ENCODE assay signal across 25 cellular contexts in genomic region chr11:122888162-122888561, GRCh38. TPM values are rescaled to one million over a fixed set of nuclear protein-coding genes. Genes with fewer than 3 reads are reported as not detected.
DNase-seq lines count a peak whose midpoint lies in the region; ATAC-seq, FAIRE-seq and TF ChIP-seq lines count a peak whose summit lies in the region.
"Had no signal": no experiment of that assay in that cellular context is flagged by ENCODE, and none has a peak within 500 bp of the region (broad histone marks: within the 10 kb centered on the region; RNA-seq: fewer than 3 reads in every experiment).

No MANE protein-coding gene starts in this region.

- FAIRE-seq in HepG2 (lab: Jason Lieb, UNC) = no peak
- FAIRE-seq in GM12878 (lab: Jason Lieb, UNC) = no peak
- FAIRE-seq: A204.1, D721Med, G401.6, GM19239 had no signal

- no peaks in the 10 kb centered on the region for H3K4me1 ChIP-seq in HepG2 (ENCODE audit: insufficient read depth, low read length)
- H3K4me1 ChIP-seq in right lobe of liver = peaks cover 0 to 5% (median 0%) of the 10 kb centered on the region in 4 donors
- H3K4me1 ChIP-seq in HEK293 (ENCODE audit: control insufficient read depth, insufficient read depth, low read length) = no peaks in the 10 kb centered on the region
- H3K4me1 ChIP-seq in GM12878 (ENCODE audit: control insufficient read depth, insufficient read depth, low read length) = no peaks in the 10 kb centered on the region
- H3K4me1 ChIP-seq: BE2C, Caco-2 had no signal

- SMC1A ChIA-PET in GM12878 (lab: Charles Lee; ENCODE audit: uncharacterized antibody, unreplicated experiment) = interaction anchor here (1.2 to 8.2 kb wide), 5 partner anchors 13 to 168 kb away, joined by 3 to 146 read pairs (median 6); no protein-coding TSS in a partner anchor

- H3K36me3 ChIP-seq in HepG2 (replicated peaks in 1 of 2; ENCODE audit: control insufficient read depth in 1 of 2, insufficient read depth in 2 of 2, low read length in 2 of 2) (no peaks in the 10 kb centered on the region), right lobe of liver (no peaks in the 10 kb centered on the region), HEK293 (ENCODE audit: control insufficient read depth in 2 of 2, insufficient read depth in 1 of 2, low read length in 2 of 2) (peaks cover 0 to 5% of the 10 kb centered on the region in 2 experiments; a peak in 1 of 3 replicates), GM12878 (ENCODE audit: control insufficient read depth in 2 of 2, insufficient read depth in 2 of 2, low read length in 1 of 2) (no peaks in the 10 kb centered on the region; a peak in 1 of 4 replicates)
- H3K36me3 ChIP-seq: BE2C, BLaER1 had no signal

- BruUV-seq in HepG2 (replicated peaks; lab: Mats Ljungman, UMichigan) = no TSS peak
- BruUV-seq in GM12878 (replicated peaks; lab: Mats Ljungman, UMichigan) = no TSS peak

- H3K79me2 ChIP-seq in HepG2 (ENCODE audit: insufficient read depth, low read length) (no peaks in the 10 kb centered on the region), GM12878 (ENCODE audit: control insufficient read depth, insufficient read depth, low read length) (no peaks in the 10 kb centered on the region)

- ATAC-seq in HepG2 = no peak
- ATAC-seq in right lobe of liver = no peak
- no peak for ATAC-seq in GM12878

- in situ Hi-C loops in HepG2 (cut with HindIII; ENCODE audit: extremely low pct_ligation_motif_present, low pct_unique_long_range_greater_than_20kb) (no loop called here), GM12878 (cut with MboI) (no loop called here)

- TF ChIP-seq EP300 in HepG2 (IDR thresholded peaks at IDR 0.05; ENCODE audit: low read depth in 2 of 2, low read length in 2 of 2) (no peak), HepG2 (CRISPR knock-in tag; IDR thresholded peaks at IDR 0.05; ENCODE audit: borderline replicate concordance) (no peak), GM12878 (IDR thresholded peaks at IDR 0.05; ENCODE audit: borderline replicate concordance in 1 of 2, control insufficient read depth in 1 of 2, low read depth in 2 of 2, low read length in 2 of 2) (no peak)

- H3K27me3 ChIP-seq in HepG2 (ENCODE audit: control insufficient read depth in 1 of 2, insufficient read depth in 2 of 2, low read length in 2 of 2) = peaks cover 1 to 15% of the 10 kb centered on the region in 2 experiments; a peak in 2 of 5 replicates
- no peaks in the 10 kb centered on the region for H3K27me3 ChIP-seq in right lobe of liver
- H3K27me3 ChIP-seq in GM12878 (replicated peaks in 1 of 2; ENCODE audit: control insufficient read depth in 2 of 2, insufficient read depth in 2 of 2, low read length in 1 of 2) = no peaks in the 10 kb centered on the region

- H3K4me3 ChIP-seq in HepG2 (replicated peaks in 1 of 3; ENCODE audit: insufficient read depth in 1 of 3, low read depth in 2 of 3, low read length in 3 of 3) = no peak overlapping the region
- H3K4me3 ChIP-seq in right lobe of liver = no peak overlapping the region
- no peak overlapping the region for H3K4me3 ChIP-seq in HEK293 (ENCODE audit: low read depth, low read length)
- H3K4me3 ChIP-seq in GM12878 = no peak overlapping the region
- H3K4me3 ChIP-seq: BLaER1 had no signal

- POLR2A ChIA-PET in HepG2 (lab: Yijun Ruan, JAX) (no interaction called here), HEK293 (lab: Yijun Ruan, JAX) (interaction anchor here (0.6 kb wide), 1 partner anchor 162 kb away, joined by 5 read pairs; no protein-coding TSS in a partner anchor), GM12878 (lab: Charles Lee) (interaction anchor here (0.9 to 2.1 kb wide), 4 partner anchors 8 to 174 kb away, joined by 3 to 8 read pairs (median 6); partner anchors contain the start of gene HSPA8)

- no peak overlapping the region for H3K9ac ChIP-seq in HepG2 (ENCODE audit: insufficient read depth, low read depth, low read length)
- H3K9ac ChIP-seq in GM12878 (ENCODE audit: control insufficient read depth, insufficient read depth, low read length) = no peak overlapping the region
- H3K9ac ChIP-seq: BLaER1 had no signal

- H2AFZ ChIP-seq in HepG2 (ENCODE audit: low read length) (no peak overlapping the region), GM12878 (ENCODE audit: control insufficient read depth, low read depth, low read length) (no peak overlapping the region)

- DNase-seq in HepG2 (ENCODE audit: low spot score) = no peak
- DNase-seq in right lobe of liver = no peak
- no peak for DNase-seq in GM12878 (ENCODE audit: low read depth, low spot score)
- no peak for DNase-seq in activated CD4-positive, alpha-beta T cell treated with anti-CD3 and anti-CD28 coated beads, Interleukin-2, amount 50 U/mL, for 48 hours
- DNase-seq in COLO668 (lab: John Stamatoyannopoulos, UW; ENCODE audit: unreplicated experiment) = no peak
- DNase-seq in cerebellum (ENCODE audit: low spot score) = no peak
- DNase-seq: 8988T; ACHN; BE2C; C1 segment of cervical spinal cord; Caco-2; Calu3; CD4-positive, alpha-beta memory T cell; CD4-positive, CD25-positive, alpha-beta regulatory T cell; CD8-positive, alpha-beta memory T cell; DMS79 treated with DMSO at 0.1 percent for 48 hours; GF-D8 had no signal

- no peak for TF ChIP-seq RAD21 in HepG2 (CRISPR knock-in tag; IDR thresholded peaks at IDR 0.05)
- TF ChIP-seq RAD21 in GM12878 (IDR thresholded peaks at IDR 0.05; ENCODE audit: insufficient read depth, low read depth, low read length) = no peak

- CTCF ChIA-PET in HepG2 (lab: Yijun Ruan, JAX; ENCODE audit: low intra/inter-chr PET ratio, low total read pairs) (no interaction called here), HEK293 (lab: Yijun Ruan, JAX) (interaction anchor here (0.6 kb wide), 2 partner anchors 25 to 307 kb away, joined by 3 to 4 read pairs; no protein-coding TSS in a partner anchor), GM12878 (lab: Yijun Ruan, JAX) (interaction anchor here (1.6 to 2.0 kb wide), 3 partner anchors 14 to 133 kb away, joined by 6 to 8 read pairs (median 7); no protein-coding TSS in a partner anchor)

- 0% methylated on average over 2 of the region's 2 CpGs for WGBS in HepG2 (ENCODE audit: low lambda C conversion rate)
- WGBS in right lobe of liver (ENCODE audit: insufficient coverage, low coverage, low lambda C conversion rate, missing lambda C conversion rate) = 30% methylated on average over 2 of the region's 2 CpGs
- WGBS in GM12878 (ENCODE audit: insufficient coverage, insufficient replicate concordance, low lambda C conversion rate, missing lambda C conversion rate) = 50% methylated on average over 2 of the region's 2 CpGs

- RAD21 ChIA-PET in GM12878 (lab: Charles Lee; ENCODE audit: unreplicated experiment) = no interaction called here

- H3K4me2 ChIP-seq in HepG2 (ENCODE audit: low read depth, low read length) (no peak overlapping the region), GM12878 (ENCODE audit: control insufficient read depth, insufficient read depth) (no peak overlapping the region)
- H3K4me2 ChIP-seq: BLaER1 had no signal

- no peaks in the 10 kb centered on the region for H4K20me1 ChIP-seq in HepG2 (ENCODE audit: insufficient read depth, low read length)
- H4K20me1 ChIP-seq in GM12878 (ENCODE audit: control insufficient read depth, insufficient read depth) = no peaks in the 10 kb centered on the region
- H4K20me1 ChIP-seq: BLaER1 had no signal

- TF ChIP-seq POLR2A in HepG2 (IDR thresholded peaks at IDR 0.05; ENCODE audit: insufficient read depth in 1 of 2, low read depth in 2 of 2, low read length in 2 of 2) (no peak), right lobe of liver (IDR thresholded peaks at IDR 0.05) (no peak), GM12878 (IDR thresholded peaks at IDR 0.05; ENCODE audit: low read depth, low read length) (no peak)

- TF ChIP-seq CTCF in HepG2 (CRISPR knock-in tag; IDR thresholded peaks at IDR 0.05) (no peak), right lobe of liver (IDR thresholded peaks at IDR 0.05) (no peak), HEK293 (tag by site-specific recombination; IDR thresholded peaks at IDR 0.05) (no peak), GM12878 (IDR thresholded peaks at IDR 0.05 in 2 of 3, conservative IDR thresholded peaks at IDR 0.05 in 1 of 3; ENCODE audit: control insufficient read depth in 2 of 3, extremely low read depth in 1 of 3, insufficient read depth in 1 of 3, low read depth in 3 of 3, low read length in 3 of 3) (no peak)

- H3K27ac ChIP-seq in HepG2 (ENCODE audit: extremely low read length, insufficient read depth, low read length) = no peak overlapping the region
- H3K27ac ChIP-seq in right lobe of liver = no peak overlapping the region
- H3K27ac ChIP-seq in HEK293 (ENCODE audit: extremely low read depth, low read depth, low read length) = no peak overlapping the region
- no peak overlapping the region for H3K27ac ChIP-seq in GM12878 (ENCODE audit: control insufficient read depth, insufficient read depth)
- H3K27ac ChIP-seq: BLaER1 had no signal

- no peaks in the 10 kb centered on the region for H3K9me3 ChIP-seq in HepG2 (ENCODE audit: low read length)
- no peaks in the 10 kb centered on the region for H3K9me3 ChIP-seq in right lobe of liver
- H3K9me3 ChIP-seq in HEK293 (ENCODE audit: control insufficient read depth, insufficient read depth, low read depth, low read length) = no peaks in the 10 kb centered on the region
- no peaks in the 10 kb centered on the region for H3K9me3 ChIP-seq in GM12878 (replicated peaks; ENCODE audit: control insufficient read depth, insufficient read depth, low read length)
- H3K9me3 ChIP-seq: BE2C, BLaER1, Caco-2 had no signal

- intact Hi-C loops in HepG2 (cut with micrococcal nuclease; ENCODE audit: unreplicated experiment) (no loop called here), right lobe of liver (cut with DNase I) (no loop called here), GM12878 (cut with micrococcal nuclease; ENCODE audit: unreplicated experiment) (no loop called here)

RNA-seq across cellular contexts. Expression of gene JHY, which starts 5.6 kb away (rescaled TPM):
- total RNA-seq in HepG2 (2016; rRNA removed; fragmentation: Illumina TruSeq; extraction: Trizol) (not detected in 2 replicates), right lobe of liver (under 1 TPM in 5 of 6 experiments, not detected in 1; 0.10 to 0.37 (median 0.22) TPM), GM12878 (2014; rRNA removed) (4.7 and 5.6 TPM in 2 replicates), GM12878 (2014; rRNA removed; fragmentation: Illumina TruSeq; extraction: Trizol) (5.5 and 5.8 TPM in 2 replicates), GM12878 (2021) (4.4 and 5.1 TPM in 2 replicates), cerebellum (9.4 TPM)
- total RNA-seq in HepG2 (2016; cell fraction: cytosol; rRNA removed; fragmentation: Illumina TruSeq; extraction: Trizol; ENCODE audit: low read depth) = not detected in 2 replicates
- not detected in 2 replicates for total RNA-seq in HepG2 (2016; cell fraction: insoluble cytoplasmic fraction; rRNA removed; fragmentation: Illumina TruSeq; extraction: Trizol)
- not detected in 2 replicates for total RNA-seq in HepG2 (2016; cell fraction: membrane; rRNA removed; fragmentation: Illumina TruSeq; extraction: Trizol)
- total RNA-seq in HepG2 (2016; cell fraction: nucleus; rRNA removed; fragmentation: Illumina TruSeq; extraction: Trizol) = not detected in 2 replicates
- polyA plus RNA-seq in HepG2 (2011; rRNA removed) (not detected in 2 replicates), GM12878 (2011; rRNA removed) (7.1 and 9.1 TPM in 2 replicates), GM12878 (2014; fragmentation: Illumina TruSeq; extraction: Trizol) (5.9 and 7.4 TPM in 2 replicates), GM12878 (2014; fragmentation: Nextera tagmentation; extraction: Ambion mirVana) (1 to 10 TPM in 1 of 2 experiments, under 1 TPM in 1; 0.90 to 1.8 TPM), GM12878 (2014; rRNA removed) (3.7 and 4.6 TPM in 2 replicates), GM12878 (2016; fragmentation: Nextera tagmentation; extraction: Ambion mirVana) (1 to 10 TPM; 5.4 to 7.1 TPM)
- polyA plus RNA-seq in HepG2 (2011; cell fraction: cytosol; rRNA removed) = not detected in 2 replicates
- not detected in 2 replicates for polyA plus RNA-seq in HepG2 (2011; cell fraction: nucleus; rRNA removed)
- not detected in 2 replicates for polyA plus RNA-seq in HepG2 (2012)
- not detected in 2 replicates for polyA plus RNA-seq in HepG2 (2016; cell fraction: cytosol; fragmentation: Illumina TruSeq; extraction: Trizol; ENCODE audit: low read depth)
- polyA plus RNA-seq in HepG2 (2016; cell fraction: insoluble cytoplasmic fraction; fragmentation: Illumina TruSeq; extraction: Trizol; ENCODE audit: low read depth) = not detected in 2 replicates
- not detected in 2 replicates for polyA plus RNA-seq in HepG2 (2016; cell fraction: membrane; fragmentation: Illumina TruSeq; extraction: Trizol; ENCODE audit: low read depth)
- polyA plus RNA-seq in HepG2 (2016; cell fraction: nucleus; fragmentation: Illumina TruSeq; extraction: Trizol; ENCODE audit: insufficient read depth, low read depth) = not detected in 2 replicates
- polyA minus RNA-seq in HepG2 (2011; rRNA and poly(A)+ RNA removed; ENCODE audit: low replicate concordance) = 0.33 TPM in 1 of 2 replicates, not detected in the other
- polyA minus RNA-seq in HepG2 (2011; cell fraction: cytosol; rRNA and poly(A)+ RNA removed) = not detected in 2 replicates
- not detected in 2 replicates for polyA minus RNA-seq in HepG2 (2011; cell fraction: nucleus; rRNA and poly(A)+ RNA removed)
- total RNA-seq in GM12878 (2013; cell fraction: nucleolus; rRNA removed) = 30.2 and 30.7 TPM in 2 replicates
- polyA plus RNA-seq in GM12878 (2011; ENCODE audit: low read depth) = 0.55 TPM
- polyA plus RNA-seq in GM12878 (2011; cell fraction: cytosol; rRNA removed) = 3.9 and 4.1 TPM in 2 replicates
- 4.0 and 4.7 TPM in 2 replicates for polyA plus RNA-seq in GM12878 (2011; cell fraction: nucleus; rRNA removed)
- polyA plus RNA-seq in GM12878 (2012) = 0.60 and 1.2 TPM in 2 replicates
- polyA minus RNA-seq in GM12878 (2011; rRNA and poly(A)+ RNA removed) = 4.5 and 6.7 TPM in 2 replicates
- polyA minus RNA-seq in GM12878 (2011; cell fraction: cytosol; rRNA and poly(A)+ RNA removed) = 2.1 and 3.0 TPM in 2 replicates
- polyA minus RNA-seq in GM12878 (2011; cell fraction: nucleus; rRNA and poly(A)+ RNA removed) = 4.5 and 6.9 TPM in 2 replicates

RNA-seq across cellular contexts. Expression of gene CRTAM, which starts 49.9 kb away (rescaled TPM):
- total RNA-seq in HepG2 (2016; rRNA removed; fragmentation: Illumina TruSeq; extraction: Trizol) (not detected in 2 replicates), right lobe of liver (under 1 TPM in 5 of 6 experiments, not detected in 1; 0.11 to 0.26 (median 0.25) TPM), GM12878 (2014; rRNA removed) (2.1 and 2.7 TPM in 2 replicates), GM12878 (2014; rRNA removed; fragmentation: Illumina TruSeq; extraction: Trizol) (5.0 and 5.3 TPM in 2 replicates), GM12878 (2021) (1.4 and 1.5 TPM in 2 replicates), cerebellum (1.7 TPM)
- total RNA-seq in HepG2 (2016; cell fraction: cytosol; rRNA removed; fragmentation: Illumina TruSeq; extraction: Trizol; ENCODE audit: low read depth) = not detected in 2 replicates
- not detected in 2 replicates for total RNA-seq in HepG2 (2016; cell fraction: insoluble cytoplasmic fraction; rRNA removed; fragmentation: Illumina TruSeq; extraction: Trizol)
- not detected in 2 replicates for total RNA-seq in HepG2 (2016; cell fraction: membrane; rRNA removed; fragmentation: Illumina TruSeq; extraction: Trizol)
- total RNA-seq in HepG2 (2016; cell fraction: nucleus; rRNA removed; fragmentation: Illumina TruSeq; extraction: Trizol) = not detected in 2 replicates
- polyA plus RNA-seq in HepG2 (2011; rRNA removed) (not detected in 2 replicates), GM12878 (2011; rRNA removed) (35.6 and 51.2 TPM in 2 replicates), GM12878 (2014; fragmentation: Illumina TruSeq; extraction: Trizol) (6.4 and 7.4 TPM in 2 replicates), GM12878 (2014; fragmentation: Nextera tagmentation; extraction: Ambion mirVana) (1 to 10 TPM; 2.8 to 3.1 TPM), GM12878 (2014; rRNA removed) (1.1 and 4.4 TPM in 2 replicates), GM12878 (2016; fragmentation: Nextera tagmentation; extraction: Ambion mirVana) (1 to 10 TPM in 1 of 2 experiments, under 1 TPM in 1; 0.76 to 1.2 TPM)
- polyA plus RNA-seq in HepG2 (2011; cell fraction: cytosol; rRNA removed) = not detected in 2 replicates
- not detected in 2 replicates for polyA plus RNA-seq in HepG2 (2011; cell fraction: nucleus; rRNA removed)
- polyA plus RNA-seq in HepG2 (2012) = not detected in 2 replicates
- not detected in 2 replicates for polyA plus RNA-seq in HepG2 (2016; cell fraction: cytosol; fragmentation: Illumina TruSeq; extraction: Trizol; ENCODE audit: low read depth)
- not detected in 2 replicates for polyA plus RNA-seq in HepG2 (2016; cell fraction: insoluble cytoplasmic fraction; fragmentation: Illumina TruSeq; extraction: Trizol; ENCODE audit: low read depth)
- not detected in 2 replicates for polyA plus RNA-seq in HepG2 (2016; cell fraction: membrane; fragmentation: Illumina TruSeq; extraction: Trizol; ENCODE audit: low read depth)
- not detected in 2 replicates for polyA plus RNA-seq in HepG2 (2016; cell fraction: nucleus; fragmentation: Illumina TruSeq; extraction: Trizol; ENCODE audit: insufficient read depth, low read depth)
- polyA minus RNA-seq in HepG2 (2011; rRNA and poly(A)+ RNA removed; ENCODE audit: low replicate concordance) = not detected in 2 replicates
- not detected in 2 replicates for polyA minus RNA-seq in HepG2 (2011; cell fraction: cytosol; rRNA and poly(A)+ RNA removed)
- not detected in 2 replicates for polyA minus RNA-seq in HepG2 (2011; cell fraction: nucleus; rRNA and poly(A)+ RNA removed)
- total RNA-seq in GM12878 (2013; cell fraction: nucleolus; rRNA removed) = 9.3 and 11.0 TPM in 2 replicates
- not detected for polyA plus RNA-seq in GM12878 (2011; ENCODE audit: low read depth)
- 17.4 and 19.2 TPM in 2 replicates for polyA plus RNA-seq in GM12878 (2011; cell fraction: cytosol; rRNA removed)
- 4.5 and 6.6 TPM in 2 replicates for polyA plus RNA-seq in GM12878 (2011; cell fraction: nucleus; rRNA removed)
- polyA plus RNA-seq in GM12878 (2012) = 0.11 and 0.25 TPM in 2 replicates
- 23.8 and 29.8 TPM in 2 replicates for polyA minus RNA-seq in GM12878 (2011; rRNA and poly(A)+ RNA removed)
- polyA minus RNA-seq in GM12878 (2011; cell fraction: cytosol; rRNA and poly(A)+ RNA removed) = 9.9 and 11.3 TPM in 2 replicates
- polyA minus RNA-seq in GM12878 (2011; cell fraction: nucleus; rRNA and poly(A)+ RNA removed) = 3.6 and 4.2 TPM in 2 replicates
- total RNA-seq: A673, Caco-2, Calu3 had no signal
- polyA plus RNA-seq: AG04450 had no signal

Comparison
In these comparisons a context has a peak if more than half of its experiments do, and no peak if none do; other contexts are left out.
1. Of the 63 proteins assayed by ChIP-seq in both HepG2 and HEK293: peak only in HepG2: none; only in HEK293: ATF2; in both: none; in neither: 62.